Comparison of ENCODE assay signal across 8 cellular contexts in genomic region chr22:46052801-46053562, GRCh38.
DNase-seq lines count a peak whose midpoint lies in the region; ATAC-seq and TF ChIP-seq lines count a peak whose summit lies in the region.

No MANE protein-coding gene starts in this region.

- peak overlapping the region; percentile 95 for H3K4me3 Mint-ChIP-seq in activated T-helper 17 cell treated with anti-CD3 and anti-CD28 coated beads, Interleukin-2, amount 50 U/mL, for 72 hours

- H3K36me3 Mint-ChIP-seq in activated T-helper 17 cell treated with anti-CD3 and anti-CD28 coated beads, Interleukin-2, amount 50 U/mL, for 72 hours (ENCODE audit: low read depth), result peaks cover 13% of the 10 kb centered on the region

- peak; percentile 42 for ATAC-seq in activated T-helper 17 cell treated with anti-CD3 and anti-CD28 coated beads, Interleukin-2, amount 50 U/mL, for 72 hours (replicated peaks)
- no peak for ATAC-seq in HG03460 (IDR thresholded peaks at IDR 0.05; ENCODE audit: unreplicated experiment)

- DNase-seq in COR-L47 (lab: John Stamatoyannopoulos, UW), result peak; percentile 89
- peak; percentile 75 for DNase-seq in LoVo (ENCODE audit: low spot score)
- peak; percentile 45 for DNase-seq in glomerular visceral epithelial cell (ENCODE audit: extremely low spot score)
- peak; percentile 79 for DNase-seq in putamen (ENCODE audit: low spot score)
- no peak for DNase-seq in cerebellar nuclear complex (lab: John Stamatoyannopoulos, UW)
- no peak for DNase-seq in GM20000 (ENCODE audit: low spot score)

- H3K9me3 Mint-ChIP-seq in activated T-helper 17 cell treated with anti-CD3 and anti-CD28 coated beads, Interleukin-2, amount 50 U/mL, for 72 hours, result no peaks in the 10 kb centered on the region

- TF ChIP-seq CTCF in GM20000 (IDR thresholded peaks at IDR 0.05; ENCODE audit: extremely low read depth, missing control alignments), result no peak

- H3K27me3 Mint-ChIP-seq in activated T-helper 17 cell treated with anti-CD3 and anti-CD28 coated beads, Interleukin-2, amount 50 U/mL, for 72 hours, result no peaks in the 10 kb centered on the region

- peak overlapping the region; percentile 97 for H3K27ac Mint-ChIP-seq in activated T-helper 17 cell treated with anti-CD3 and anti-CD28 coated beads, Interleukin-2, amount 50 U/mL, for 72 hours

- H3K4me1 Mint-ChIP-seq in activated T-helper 17 cell treated with anti-CD3 and anti-CD28 coated beads, Interleukin-2, amount 50 U/mL, for 72 hours, result peaks cover 8% of the 10 kb centered on the region

Comparison
In these comparisons a context has a peak if more than half of its experiments do, and no peak if none do; other contexts are left out.
1. DNase-seq: peak in COR-L47 (single experiment), LoVo (single experiment), glomerular visceral epithelial cell (single experiment) and putamen (single experiment); none in cerebellar nuclear complex (0 of 2) and GM20000 (single experiment).